ENCODE assay signal across 23 cellular contexts in the genomic region with DNA sequence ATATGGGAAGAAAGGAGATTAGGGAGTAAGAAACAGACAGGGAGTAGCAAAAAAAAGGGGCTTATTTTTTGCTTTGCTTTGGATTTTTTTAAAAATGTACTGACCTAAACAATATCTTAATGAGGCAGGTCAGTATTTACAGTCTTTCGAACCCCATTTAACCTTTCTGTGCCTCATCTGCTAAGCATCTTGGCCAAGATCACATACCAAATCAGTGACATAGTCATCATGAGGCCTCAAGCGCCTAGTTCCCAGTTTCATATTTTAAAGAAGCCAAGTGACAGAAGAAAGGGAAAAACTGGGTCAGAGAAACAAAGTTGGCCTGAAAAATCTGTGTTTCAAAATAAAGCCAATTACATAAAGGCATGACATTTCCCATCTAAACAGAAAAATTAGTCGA.
DNase-seq lines count a peak whose midpoint lies in the region; ATAC-seq and TF ChIP-seq lines count a peak whose summit lies in the region.
"Had no signal": no experiment of that assay in that cellular context is flagged by ENCODE, and none has a peak within 500 bp of the region (broad histone marks: within the 10 kb centered on the region; RNA-seq: fewer than 3 reads in every experiment).

No MANE protein-coding gene starts in this region.

- intact Hi-C loops in sciatic nerve (cut with DNase I) = no loop called here

- H3K4me1 ChIP-seq in adipocyte (ENCODE audit: control insufficient read depth, insufficient read depth, low read length) = peaks cover 11% of the 10 kb centered on the region
- H3K4me1 ChIP-seq: parathyroid adenoma, tibial nerve had no signal

- no peaks in the 10 kb centered on the region for H3K9me3 ChIP-seq in adipocyte (ENCODE audit: control insufficient read depth, low read length)
- H3K9me3 ChIP-seq: tibial nerve had no signal

- DNase-seq in EH (ENCODE audit: low read depth) (peak; percentile 12), adipocyte (ENCODE audit: low read depth) (peak; percentile 50), fibroblast of villous mesenchyme (ENCODE audit: low read depth) (peak; percentile 75), sciatic nerve (ENCODE audit: low spot score) (no peak), NCI-H526 treated with DMSO at 0.1 percent for 48 hours (lab: John Stamatoyannopoulos, UW) (no peak)
- DNase-seq in stimulated activated CD4-positive, alpha-beta T cell treated with anti-CD3 and anti-CD28 coated beads, Interleukin-4, amount 100 ng/mL, for 1 hour = no peak
- DNase-seq: activated CD4-positive, CD25-positive, alpha-beta regulatory T cell; activated CD8-positive, alpha-beta T cell treated with anti-CD3 and anti-CD28 coated beads for 36 hours; activated naive CD4-positive, alpha-beta T cell treated with Interleukin-2 at 50 U/mL for 16 hours; AML-193; anterior cingulate cortex; DND-41; foreskin melanocyte; hypothalamus; mesenchymal stem cell; natural killer cell; NCI-H446 treated with DMSO at 0.1 percent for 48 hours; stimulated activated CD4-positive, alpha-beta T cell treated with anti-CD3 and anti-CD28 coated beads, Interleukin-1b, Interleukin-23, amount 100 ng/mL, for 48 hours; stimulated activated naive CD4-positive, alpha-beta T cell treated with Interleukin-2 at 50 U/mL for 16 hours had no signal

- no peaks in the 10 kb centered on the region for H3K27me3 ChIP-seq in adipocyte (replicated peaks; ENCODE audit: control insufficient read depth, insufficient read depth, low read length)
- H3K27me3 ChIP-seq: tibial nerve had no signal

- H3K4me3 ChIP-seq in adipocyte (ENCODE audit: low read length) (no peak overlapping the region), fibroblast of villous mesenchyme (ENCODE audit: low read depth, low read length) (no peak overlapping the region)
- H3K4me3 ChIP-seq: tibial nerve had no signal

- TF ChIP-seq CTCF in fibroblast of villous mesenchyme (IDR thresholded peaks at IDR 0.05; ENCODE audit: insufficient read depth, low read depth, low read length) = no peak

- no peaks in the 10 kb centered on the region for H3K36me3 ChIP-seq in adipocyte (ENCODE audit: control insufficient read depth, insufficient read depth, low read length, severe bottlenecking)
- H3K36me3 ChIP-seq: tibial nerve had no signal

- no peak overlapping the region for H3K9ac ChIP-seq in adipocyte (ENCODE audit: low read length)
- H3K9ac ChIP-seq: parathyroid adenoma had no signal

- ATAC-seq in sciatic nerve = peak; percentile 94
- ATAC-seq in HG02938 (IDR thresholded peaks at IDR 0.05; ENCODE audit: unreplicated experiment) = no peak
- no peak for ATAC-seq in HG03025 (IDR thresholded peaks at IDR 0.05; ENCODE audit: low FRiP score, unreplicated experiment)
- ATAC-seq: activated CD8-positive, alpha-beta T cell treated with anti-CD3 and anti-CD28 coated beads for 36 hours; natural killer cell had no signal

Comparison
In these comparisons a context has a peak if more than half of its experiments do, and no peak if none do; other contexts are left out.
1. DNase-seq: peak in EH (single experiment), adipocyte (single experiment) and fibroblast of villous mesenchyme (single experiment); none in sciatic nerve (single experiment), NCI-H526 treated with DMSO at 0.1 percent for 48 hours (single experiment) and stimulated activated CD4-positive, alpha-beta T cell treated with anti-CD3 and anti-CD28 coated beads, Interleukin-4, amount 100 ng/mL, for 1 hour (single experiment).